ENCODE assay signal across 35 cellular contexts in the genomic region with DNA sequence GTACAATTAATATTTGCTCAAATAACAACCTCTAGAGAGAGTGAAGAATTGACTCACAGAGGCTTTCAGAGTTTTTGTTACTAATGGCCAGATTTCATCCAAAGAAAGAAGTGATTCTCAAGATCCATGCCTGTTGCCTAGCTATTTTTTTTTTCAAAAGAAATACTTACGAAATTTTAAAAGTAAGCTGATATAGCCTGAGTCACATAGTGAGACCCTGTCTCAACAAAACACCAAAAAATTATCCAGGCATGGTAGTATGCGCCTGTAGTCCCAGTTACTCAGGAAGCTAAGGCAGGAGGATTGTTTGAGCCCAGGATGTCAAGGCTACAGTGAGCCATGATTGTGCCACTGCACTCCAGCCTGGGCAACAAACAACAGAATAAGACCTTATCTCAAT. TPM values are rescaled to one million over a fixed set of nuclear protein-coding genes. Genes with fewer than 3 reads are reported as not detected.
DNase-seq lines count a peak whose midpoint lies in the region; ATAC-seq and TF ChIP-seq lines count a peak whose summit lies in the region.
"Had no signal": no experiment of that assay in that cellular context is flagged by ENCODE, and none has a peak within 500 bp of the region (broad histone marks: within the 10 kb centered on the region; RNA-seq: fewer than 3 reads in every experiment).

No MANE protein-coding gene starts in this region.

- H3K4me2 ChIP-seq in osteoblast (ENCODE audit: insufficient read depth, low read length), result no peak overlapping the region
- H3K4me2 ChIP-seq: A549 had no signal

- H3K27ac Mint-ChIP-seq in activated T-cell treated with anti-CD3 and anti-CD28 coated beads, Interleukin-2, amount 50 U/mL, for 24 hours, result no peak overlapping the region
- H3K27ac Mint-ChIP-seq: activated CD4-positive, alpha-beta T cell treated with anti-CD3 and anti-CD28 coated beads, Interleukin-2, amount 10 ng/mL, durations not matched to agents 24 days and 14 days; activated naive CD8-positive, alpha-beta T cell treated with anti-CD3 and anti-CD28 coated beads, Interleukin-2, amount 50 U/mL, for 24 hours; B cell; CD8-positive, alpha-beta memory T cell; immature natural killer cell; nephron; stimulated activated naive CD8-positive, alpha-beta T cell treated with anti-CD3 and anti-CD28 coated beads, Interleukin-15, Interleukin-2, amounts not matched to agents 100 ng/mL and 50 ng/mL, for 24 hours had no signal

- H3K36me3 ChIP-seq in left ventricle myocardium inferior (peaks cover 24% of the 10 kb centered on the region), osteoblast (ENCODE audit: insufficient read depth, low read length) (no peaks in the 10 kb centered on the region), upper lobe of right lung (no peaks in the 10 kb centered on the region)
- H3K36me3 ChIP-seq: left lung, ovary, sigmoid colon, thyroid gland had no signal

- H3K27me3 Mint-ChIP-seq in activated T-cell treated with anti-CD3 and anti-CD28 coated beads, Interleukin-2, amount 50 U/mL, for 24 hours, result peaks cover 4% of the 10 kb centered on the region

- TF ChIP-seq CTCF in left ventricle myocardium inferior (IDR thresholded peaks at IDR 0.05; ENCODE audit: borderline replicate concordance) (no peak), epithelial cell of esophagus (IDR thresholded peaks at IDR 0.05; ENCODE audit: insufficient read depth, low read depth, low read length, missing control alignments) (no peak), osteoblast (IDR thresholded peaks at IDR 0.05; ENCODE audit: extremely low read depth, low read depth, low read length) (no peak), upper lobe of right lung (IDR thresholded peaks at IDR 0.05) (no peak)

- H3K27me3 ChIP-seq in left ventricle myocardium inferior (ENCODE audit: low read depth) (no peaks in the 10 kb centered on the region), osteoblast (ENCODE audit: insufficient read depth, low read length) (no peaks in the 10 kb centered on the region), upper lobe of right lung (no peaks in the 10 kb centered on the region)
- H3K27me3 ChIP-seq: body of pancreas, left lung, ovary, sigmoid colon, thyroid gland had no signal

- H2AFZ ChIP-seq in osteoblast (ENCODE audit: low read length), result no peak overlapping the region

- H3K9me3 Mint-ChIP-seq in activated T-cell treated with anti-CD3 and anti-CD28 coated beads, Interleukin-2, amount 50 U/mL, for 24 hours, result no peaks in the 10 kb centered on the region
- H3K9me3 Mint-ChIP-seq: activated CD4-positive, alpha-beta T cell treated with anti-CD3 and anti-CD28 coated beads, Interleukin-2, amount 10 ng/mL, durations not matched to agents 24 days and 14 days; activated naive CD8-positive, alpha-beta T cell treated with anti-CD3 and anti-CD28 coated beads, Interleukin-2, amount 50 U/mL, for 24 hours; activated T-cell treated with anti-CD3 and anti-CD28 coated beads, Interleukin-2, amount 50 U/mL, for 4 hours; CD8-positive, alpha-beta memory T cell; immature natural killer cell; nephron; stimulated activated naive CD8-positive, alpha-beta T cell treated with anti-CD3 and anti-CD28 coated beads, Interleukin-15, Interleukin-2, amounts not matched to agents 100 ng/mL and 50 ng/mL, for 24 hours had no signal

- ATAC-seq in Right ventricle myocardium superior (ENCODE audit: poor library complexity) (no peak), upper lobe of right lung (no peak), HG03159 (IDR thresholded peaks at IDR 0.05; ENCODE audit: unreplicated experiment) (no peak)
- ATAC-seq: activated naive CD8-positive, alpha-beta T cell treated with anti-CD3 and anti-CD28 coated beads, Interleukin-2, amount 50 U/mL, for 24 hours; activated T-cell treated with anti-CD3 and anti-CD28 coated beads, Interleukin-2, amount 50 U/mL, for 4 hours; HCT116; K562 had no signal

- no peaks in the 10 kb centered on the region for H3K4me1 Mint-ChIP-seq in activated T-cell treated with anti-CD3 and anti-CD28 coated beads, Interleukin-2, amount 50 U/mL, for 24 hours (ENCODE audit: low read depth)
- H3K4me1 Mint-ChIP-seq: activated CD4-positive, alpha-beta T cell treated with anti-CD3 and anti-CD28 coated beads, Interleukin-2, amount 10 ng/mL, durations not matched to agents 24 days and 14 days; activated naive CD8-positive, alpha-beta T cell treated with anti-CD3 and anti-CD28 coated beads, Interleukin-2, amount 50 U/mL, for 24 hours; B cell; CD8-positive, alpha-beta memory T cell; immature natural killer cell had no signal

- no peaks in the 10 kb centered on the region for H3K79me2 ChIP-seq in osteoblast (ENCODE audit: insufficient read depth, low read length)

- H3K4me3 ChIP-seq in left ventricle myocardium inferior, result peak overlapping the region; percentile 7
- H3K4me3 ChIP-seq in epithelial cell of esophagus (ENCODE audit: low read length), result no peak overlapping the region
- H3K4me3 ChIP-seq in osteoblast (ENCODE audit: insufficient read depth, low read length), result no peak overlapping the region
- H3K4me3 ChIP-seq in upper lobe of right lung, result no peak overlapping the region
- H3K4me3 ChIP-seq: A549, body of pancreas, K562, left lung, ovary, sigmoid colon, SK-N-MC, thyroid gland had no signal

- no peak overlapping the region for H3K4me3 Mint-ChIP-seq in activated T-cell treated with anti-CD3 and anti-CD28 coated beads, Interleukin-2, amount 50 U/mL, for 24 hours
- H3K4me3 Mint-ChIP-seq: activated CD4-positive, alpha-beta T cell treated with anti-CD3 and anti-CD28 coated beads, Interleukin-2, amount 10 ng/mL, durations not matched to agents 24 days and 14 days; activated naive CD8-positive, alpha-beta T cell treated with anti-CD3 and anti-CD28 coated beads, Interleukin-2, amount 50 U/mL, for 24 hours; activated T-cell treated with anti-CD3 and anti-CD28 coated beads, Interleukin-2, amount 50 U/mL, for 4 hours; B cell; CD8-positive, alpha-beta memory T cell; immature natural killer cell; nephron; stimulated activated naive CD8-positive, alpha-beta T cell treated with anti-CD3 and anti-CD28 coated beads, Interleukin-15, Interleukin-2, amounts not matched to agents 100 ng/mL and 50 ng/mL, for 24 hours had no signal

- H3K9me3 ChIP-seq in left ventricle myocardium inferior (replicated peaks) (no peaks in the 10 kb centered on the region), osteoblast (ENCODE audit: low read depth, low read length) (no peaks in the 10 kb centered on the region), upper lobe of right lung (no peaks in the 10 kb centered on the region)
- H3K9me3 ChIP-seq: A549, body of pancreas, left lung, ovary, sigmoid colon, thyroid gland had no signal

- no peaks in the 10 kb centered on the region for H3K36me3 Mint-ChIP-seq in activated T-cell treated with anti-CD3 and anti-CD28 coated beads, Interleukin-2, amount 50 U/mL, for 24 hours (ENCODE audit: low read depth)
- H3K36me3 Mint-ChIP-seq: CD8-positive, alpha-beta memory T cell; immature natural killer cell had no signal

- DNase-seq in left ventricle myocardium inferior (no peak), Right ventricle myocardium superior (no peak), epithelial cell of esophagus (ENCODE audit: low read depth) (peak; percentile 47), osteoblast (ENCODE audit: insufficient read length, low spot score, missing footprints) (no peak), upper lobe of right lung (no peak), GF-D8 (lab: John Stamatoyannopoulos, UW) (no peak)
- no peak for DNase-seq in activated T-cell treated with anti-CD3 and anti-CD28 coated beads, Interleukin-2, amount 50 U/mL, for 24 hours
- DNase-seq: activated CD4-positive, alpha-beta T cell treated with anti-CD3 and anti-CD28 coated beads, Interleukin-2, amount 10 ng/mL, durations not matched to agents 24 days and 14 days; activated gamma-delta T cell treated with Interleukin-2 at 50 U/mL for 16 hours; activated naive CD8-positive, alpha-beta T cell treated with anti-CD3 and anti-CD28 coated beads, Interleukin-2, amount 50 U/mL, for 24 hours; activated T-cell treated with anti-CD3 and anti-CD28 coated beads, Interleukin-2, amount 50 U/mL, for 4 hours; body of pancreas; CD8-positive, alpha-beta memory T cell; DMS 273 treated with DMSO at 0.1 percent for 48 hours; foreskin melanocyte; hippocampal formation; immature natural killer cell; left lung; NCI-H1105; NCI-H2227 treated with DMSO at 0.1 percent for 48 hours; NCI-H69; ovary; sigmoid colon; thyroid gland had no signal

- no peaks in the 10 kb centered on the region for H4K20me1 ChIP-seq in osteoblast (ENCODE audit: insufficient read depth, low read length)

- intact Hi-C loops in left ventricle myocardium inferior (cut with micrococcal nuclease) (no loop called here), Right ventricle myocardium superior (cut with DNase I) (no loop called here), upper lobe of right lung (cut with DNase I) (no loop called here)

- H3K27ac ChIP-seq in left ventricle myocardium inferior (replicated peaks) (peak overlapping the region; percentile 95), osteoblast (ENCODE audit: low read depth, low read length) (peak overlapping the region; percentile 26), upper lobe of right lung (peak overlapping the region; percentile 58)
- H3K27ac ChIP-seq: body of pancreas, epithelial cell of prostate, SK-N-MC had no signal

- peaks cover 100% of the 10 kb centered on the region for H3K4me1 ChIP-seq in left ventricle myocardium inferior
- H3K4me1 ChIP-seq in osteoblast (ENCODE audit: insufficient read depth, low read length), result peaks cover 33% of the 10 kb centered on the region
- H3K4me1 ChIP-seq in upper lobe of right lung, result peaks cover 4% of the 10 kb centered on the region
- H3K4me1 ChIP-seq: body of pancreas had no signal

RNA-seq across cellular contexts. Expression of gene PALMD, which starts 14.6 kb away (rescaled TPM):
- total RNA-seq in left ventricle myocardium inferior (123 TPM), Right ventricle myocardium superior (114 TPM), osteoblast (2.5 and 5.6 TPM in 2 replicates), upper lobe of right lung (21.5 TPM)
- total RNA-seq: activated CD4-positive, alpha-beta T cell treated with anti-CD3 and anti-CD28 coated beads, Interleukin-2, amount 10 ng/mL, durations not matched to agents 24 days and 14 days; activated T-cell treated with anti-CD3 and anti-CD28 coated beads, Interleukin-2, amount 50 U/mL, for 4 hours; B cell; CD8-positive, alpha-beta memory T cell; mononuclear cell; T-helper 2 cell treated with Interferon-gamma antibody and Interleukin-4, amounts not matched to agents 100 ng/mL and 5 ng/mL, for 36 hours had no signal

Comparison
In these comparisons a context has a peak if more than half of its experiments do, and no peak if none do; other contexts are left out.
1. H3K27ac ChIP-seq: peak in every context shown above with its lines; median percentile 95 in left ventricle myocardium inferior; 58 in upper lobe of right lung; 26 in osteoblast.